1 cellular context compared by ENCODE assay signal in genomic region chr7:12378389-12378788, GRCh38.
TF ChIP-seq lines count a peak whose summit lies in the region.

No MANE protein-coding gene starts in this region.

TF ChIP-seq in liver, 16 proteins besides CTCF, POLR2A, EP300 and RAD21 (continued from another document):
- TF ChIP-seq ATF3 (IDR thresholded peaks at IDR 0.05), result no peak
- TF ChIP-seq FOXA2 (IDR thresholded peaks at IDR 0.05), result no peak
- no peak for TF ChIP-seq FOXA1 (IDR thresholded peaks at IDR 0.05)
- no peak for TF ChIP-seq HNF4A (conservative IDR thresholded peaks at IDR 0.05)
- TF ChIP-seq RXRA (IDR thresholded peaks at IDR 0.05), result peak; percentile 44 to 54
- no peak for TF ChIP-seq EGR1 (IDR thresholded peaks at IDR 0.05; ENCODE audit: low read depth in 2 of 2)
- no peak for TF ChIP-seq MAX (IDR thresholded peaks at IDR 0.05)
- peak; percentile 93 for TF ChIP-seq NR2F2 (IDR thresholded peaks at IDR 0.05)
- TF ChIP-seq REST (IDR thresholded peaks at IDR 0.05), result no peak
